In genomic region chr6:121849477-121849876, GRCh38 we compare ENCODE assay signal across 8 cellular contexts.
DNase-seq lines count a peak whose midpoint lies in the region; ATAC-seq, FAIRE-seq and TF ChIP-seq lines count a peak whose summit lies in the region.

No MANE protein-coding gene starts in this region.

- no peak overlapping the region for H3K27ac Mint-ChIP-seq in naive thymus-derived CD8-positive, alpha-beta T cell

- peak; percentile 82 for ATAC-seq in GM21737 (IDR thresholded peaks at IDR 0.05; ENCODE audit: unreplicated experiment)
- peak; percentile 50 to 60 for ATAC-seq in naive thymus-derived CD8-positive, alpha-beta T cell

- POLR2A ChIA-PET in naive thymus-derived CD8-positive, alpha-beta T cell (lab: Charles Lee): no interaction called here

- H3K9me3 ChIP-seq in SJCRH30 (replicated peaks): no peaks in the 10 kb centered on the region

- H3K27ac ChIP-seq in SJCRH30: no peak overlapping the region

- peaks cover 0 to 3% (median 1%) of the 10 kb centered on the region in 4 donors for H3K4me1 Mint-ChIP-seq in naive thymus-derived CD8-positive, alpha-beta T cell

- H3K4me3 Mint-ChIP-seq in naive thymus-derived CD8-positive, alpha-beta T cell: no peak overlapping the region

- no peak for FAIRE-seq in HTR-8/SVneo (lab: Jason Lieb, UNC)

- no peaks in the 10 kb centered on the region for H3K4me1 ChIP-seq in SJCRH30

- H3K4me3 ChIP-seq in SJCRH30 (no peak overlapping the region), epithelial cell of proximal tubule (ENCODE audit: low read depth, low read length) (no peak overlapping the region)

- peaks cover 0 to 6% (median 2%) of the 10 kb centered on the region in 5 donors for H3K27me3 Mint-ChIP-seq in naive thymus-derived CD8-positive, alpha-beta T cell

- no peaks in the 10 kb centered on the region for H3K36me3 Mint-ChIP-seq in naive thymus-derived CD8-positive, alpha-beta T cell

- peak; percentile 97 for TF ChIP-seq CTCF in epithelial cell of proximal tubule (conservative IDR thresholded peaks at IDR 0.05; ENCODE audit: low read depth, low read length)

- peak; percentile 15 for DNase-seq in activated T-cell treated with anti-CD3 and anti-CD28 coated beads for 24 hours (ENCODE audit: low read depth)
- DNase-seq in activated T-cell treated with anti-CD3 and anti-CD28 coated beads for 4 hours: no peak
- DNase-seq in HTR-8/SVneo (ENCODE audit: insufficient read length, low spot score): peak; percentile 67
- peak; percentile 36 to 78 for DNase-seq in SJCRH30
- DNase-seq in epithelial cell of proximal tubule (ENCODE audit: low read depth): no peak
- DNase-seq in naive thymus-derived CD8-positive, alpha-beta T cell: peak in 8 of 10 donors; percentile 0 to 64 (median 31)
- no peak for DNase-seq in NCI-H187 (lab: John Stamatoyannopoulos, UW)

- H3K9me3 Mint-ChIP-seq in naive thymus-derived CD8-positive, alpha-beta T cell: no peaks in the 10 kb centered on the region

- H3K27me3 ChIP-seq in SJCRH30: no peaks in the 10 kb centered on the region

- no peaks in the 10 kb centered on the region for H3K36me3 ChIP-seq in SJCRH30

Comparison
In these comparisons a context has a peak if more than half of its experiments do, and no peak if none do; other contexts are left out.
1. DNase-seq: peak in activated T-cell treated with anti-CD3 and anti-CD28 coated beads for 24 hours (single experiment), HTR-8/SVneo (single experiment), SJCRH30 (2 of 2) and naive thymus-derived CD8-positive, alpha-beta T cell (8 of 10); none in activated T-cell treated with anti-CD3 and anti-CD28 coated beads for 4 hours (single experiment), epithelial cell of proximal tubule (single experiment) and NCI-H187 (0 of 2).